ENCODE assay signal across 15 cellular contexts in genomic region chr1:100359139-100359538, GRCh38. TPM values are rescaled to one million over a fixed set of nuclear protein-coding genes. Genes with fewer than 3 reads are reported as not detected.
DNase-seq lines count a peak whose midpoint lies in the region; ATAC-seq and TF ChIP-seq lines count a peak whose summit lies in the region.
"Had no signal": no experiment of that assay in that cellular context is flagged by ENCODE, and none has a peak within 500 bp of the region (broad histone marks: within the 10 kb centered on the region; RNA-seq: fewer than 3 reads in every experiment).

No MANE protein-coding gene starts in this region.

- POLR2A ChIA-PET in activated CD4-positive, alpha-beta T cell treated with anti-CD3 and anti-CD28 coated beads for 36 hours (lab: Charles Lee), result no interaction called here
- POLR2A ChIA-PET in T-cell (lab: Charles Lee), result interaction anchor here (0.5 to 1.6 kb wide), 4 partner anchors 11 to 1426 kb away, joined by 4 to 5 read pairs (median 4); no protein-coding TSS in a partner anchor

- no peak for TF ChIP-seq CTCF in hepatocyte (IDR thresholded peaks at IDR 0.05; ENCODE audit: poor library complexity)

- no peak overlapping the region for H3K27ac ChIP-seq in hepatocyte
- H3K27ac ChIP-seq: SJCRH30, VCaP had no signal

- peaks cover 75% of the 10 kb centered on the region for H3K79me2 ChIP-seq in hepatocyte

- peak overlapping the region; percentile 9 for H3K27ac Mint-ChIP-seq in activated CD4-positive, alpha-beta T cell treated with anti-CD3 and anti-CD28 coated beads for 36 hours
- H3K27ac Mint-ChIP-seq in T-cell, result peak overlapping the region; percentile 53 to 80
- peak overlapping the region; percentile 28 to 66 (median 56) for H3K27ac Mint-ChIP-seq in naive B cell
- H3K27ac Mint-ChIP-seq: activated T-helper 2 cell treated with anti-CD3 and anti-CD28 coated beads, Interferon-gamma antibody, Interleukin-2, Interleukin-4, amounts not matched to agents 10 μg/mL and 5 μg/mL and 100 μg/mL, durations not matched to agents 14 hours and 24 hours and 36 hours had no signal

- H3K9me2 ChIP-seq in hepatocyte (replicated peaks; ENCODE audit: insufficient read depth), result no peaks in the 10 kb centered on the region

- CTCF ChIA-PET in activated CD4-positive, alpha-beta T cell treated with anti-CD3 and anti-CD28 coated beads for 36 hours (lab: Charles Lee), result interaction anchor here (0.6 to 5.0 kb wide), 11 partner anchors 8 to 298 kb away, joined by 3 to 30 read pairs (median 3); partner anchors contain the start of gene RTCA
- CTCF ChIA-PET in T-cell (lab: Charles Lee), result interaction anchor here (0.6 to 2.9 kb wide), 10 partner anchors 8 to 412 kb away, joined by 3 to 20 read pairs (median 6); no protein-coding TSS in a partner anchor

- H3K36me3 Mint-ChIP-seq in activated CD4-positive, alpha-beta T cell treated with anti-CD3 and anti-CD28 coated beads for 36 hours (ENCODE audit: low read depth), result peaks cover 35% of the 10 kb centered on the region
- H3K36me3 Mint-ChIP-seq in T-cell, result peaks cover 65% of the 10 kb centered on the region
- H3K36me3 Mint-ChIP-seq in naive B cell, result peaks cover 0 to 7% of the 10 kb centered on the region in 2 donors

- H3K27me3 ChIP-seq in hepatocyte, result no peaks in the 10 kb centered on the region
- H3K27me3 ChIP-seq: SJCRH30 had no signal

- H3K4me3 Mint-ChIP-seq in activated CD4-positive, alpha-beta T cell treated with anti-CD3 and anti-CD28 coated beads for 36 hours, result no peak overlapping the region
- H3K4me3 Mint-ChIP-seq in T-cell (peak overlapping the region; percentile 35 to 54 (median 48)), naive B cell (peak overlapping the region in 1 of 8 donors; percentile 1)

- no peak overlapping the region for H3K4me3 ChIP-seq in hepatocyte
- H3K4me3 ChIP-seq: SJCRH30 had no signal

- no peak overlapping the region for H2AFZ ChIP-seq in hepatocyte

- no peaks in the 10 kb centered on the region for H3K9me3 ChIP-seq in hepatocyte (ENCODE audit: low read depth)
- H3K9me3 ChIP-seq: SJCRH30 had no signal

- no peaks in the 10 kb centered on the region for H3K9me3 Mint-ChIP-seq in activated CD4-positive, alpha-beta T cell treated with anti-CD3 and anti-CD28 coated beads for 36 hours (ENCODE audit: low read depth)
- H3K9me3 Mint-ChIP-seq in T-cell, result no peaks in the 10 kb centered on the region
- peaks cover 0 to 3% (median 0%) of the 10 kb centered on the region in 7 donors for H3K9me3 Mint-ChIP-seq in naive B cell
- H3K9me3 Mint-ChIP-seq: activated T-helper 2 cell treated with anti-CD3 and anti-CD28 coated beads, Interferon-gamma antibody, Interleukin-2, Interleukin-4, amounts not matched to agents 10 μg/mL and 5 μg/mL and 100 μg/mL, durations not matched to agents 14 hours and 24 hours and 36 hours had no signal

- H3K4me2 ChIP-seq in hepatocyte, result no peak overlapping the region

- H3K27me3 Mint-ChIP-seq in activated CD4-positive, alpha-beta T cell treated with anti-CD3 and anti-CD28 coated beads for 36 hours, result no peaks in the 10 kb centered on the region
- H3K27me3 Mint-ChIP-seq in T-cell, result no peaks in the 10 kb centered on the region
- H3K27me3 Mint-ChIP-seq in naive B cell, result no peaks in the 10 kb centered on the region

- peaks cover 80% of the 10 kb centered on the region for H3K4me1 Mint-ChIP-seq in activated CD4-positive, alpha-beta T cell treated with anti-CD3 and anti-CD28 coated beads for 36 hours
- H3K4me1 Mint-ChIP-seq in T-cell (peaks cover 84 to 92% (median 89%) of the 10 kb centered on the region in 3 donors), naive B cell (peaks cover 35 to 69% (median 47%) of the 10 kb centered on the region in 3 donors)

- no peak for DNase-seq in activated CD4-positive, alpha-beta T cell treated with anti-CD3 and anti-CD28 coated beads for 36 hours
- DNase-seq in activated CD4-positive, alpha-beta T cell treated with anti-CD3 and anti-CD28 coated beads for 48 hours, result no peak
- DNase-seq in GF-D8 (lab: John Stamatoyannopoulos, UW) (peak; percentile 32), T-cell (no peak), naive B cell (no peak), hepatocyte (ENCODE audit: low spot score) (no peak)
- DNase-seq in activated CD4-positive, CD25-positive, alpha-beta regulatory T cell treated with anti-CD3 and anti-CD28 coated beads, Interleukin-2, amount 50 U/mL, for 72 hours, result no peak
- DNase-seq: GOT3, mammary epithelial cell, NCI-H2029, nucleus accumbens, SJCRH30 had no signal

- intact Hi-C loops in activated CD4-positive, alpha-beta T cell treated with anti-CD3 and anti-CD28 coated beads for 36 hours (cut with DNase I, micrococcal nuclease), result loop anchor here (10.0 kb wide), 2 partner anchors 46 to 536 kb away; partner anchors contain the start of genes EXTL2 (in 1 of the 2) and SLC30A7 (in 1 of the 2)

- no peaks in the 10 kb centered on the region for H3K36me3 ChIP-seq in hepatocyte (replicated peaks; ENCODE audit: insufficient read depth, low read depth)
- H3K36me3 ChIP-seq: SJCRH30 had no signal

- 91% methylated on average over 1 of the region's 1 CpG for WGBS in hepatocyte (ENCODE audit: low lambda C conversion rate, missing lambda C conversion rate)

- peaks cover 7% of the 10 kb centered on the region for H3K4me1 ChIP-seq in hepatocyte (ENCODE audit: insufficient read depth)

- ATAC-seq in activated CD4-positive, alpha-beta T cell treated with anti-CD3 and anti-CD28 coated beads for 36 hours, result no peak
- ATAC-seq in T-cell (replicated peaks in 1 of 4) (no peak), naive B cell (ENCODE audit: low read depth in 2 of 2) (peak; percentile 53 to 59), GM21360 (IDR thresholded peaks at IDR 0.05; ENCODE audit: unreplicated experiment) (no peak)

- no peaks in the 10 kb centered on the region for H4K20me1 ChIP-seq in hepatocyte (ENCODE audit: insufficient read depth, poor library complexity, severe bottlenecking)

RNA-seq across cellular contexts. Expression of gene CDC14A, which starts 6.8 kb away (rescaled TPM):
- 10 to 100 TPM; 12.2 to 13.6 TPM for total RNA-seq in activated CD4-positive, alpha-beta T cell treated with anti-CD3 and anti-CD28 coated beads for 36 hours
- total RNA-seq in T-cell, result 100 to 1,000 TPM in 2 of 5 donors, 10 to 100 TPM in 3; 77.1 to 169 (median 91.6) TPM
- 10 to 100 TPM in 5 of 6 donors, 1 to 10 TPM in 1; 6.1 to 17.1 (median 14.4) TPM for polyA plus RNA-seq in naive B cell (ENCODE audit: low read depth in 6 of 6)
- total RNA-seq in hepatocyte, result 14.5 and 16.5 TPM in 2 replicates
- polyA plus RNA-seq in hepatocyte, result 5.8 and 7.3 TPM in 2 replicates

Comparison
In these comparisons a context has a peak if more than half of its experiments do, and no peak if none do; other contexts are left out.
1. ATAC-seq: peak in naive B cell (2 of 2); none in activated CD4-positive, alpha-beta T cell treated with anti-CD3 and anti-CD28 coated beads for 36 hours (single experiment), T-cell (0 of 4) and GM21360 (single experiment).
2. H3K27ac Mint-ChIP-seq: peak in every context shown above with its lines; median percentile 66 in T-cell; 56 in naive B cell; 9 in activated CD4-positive, alpha-beta T cell treated with anti-CD3 and anti-CD28 coated beads for 36 hours.